Comparison of ENCODE assay signal across 8 cellular contexts in the genomic region with DNA sequence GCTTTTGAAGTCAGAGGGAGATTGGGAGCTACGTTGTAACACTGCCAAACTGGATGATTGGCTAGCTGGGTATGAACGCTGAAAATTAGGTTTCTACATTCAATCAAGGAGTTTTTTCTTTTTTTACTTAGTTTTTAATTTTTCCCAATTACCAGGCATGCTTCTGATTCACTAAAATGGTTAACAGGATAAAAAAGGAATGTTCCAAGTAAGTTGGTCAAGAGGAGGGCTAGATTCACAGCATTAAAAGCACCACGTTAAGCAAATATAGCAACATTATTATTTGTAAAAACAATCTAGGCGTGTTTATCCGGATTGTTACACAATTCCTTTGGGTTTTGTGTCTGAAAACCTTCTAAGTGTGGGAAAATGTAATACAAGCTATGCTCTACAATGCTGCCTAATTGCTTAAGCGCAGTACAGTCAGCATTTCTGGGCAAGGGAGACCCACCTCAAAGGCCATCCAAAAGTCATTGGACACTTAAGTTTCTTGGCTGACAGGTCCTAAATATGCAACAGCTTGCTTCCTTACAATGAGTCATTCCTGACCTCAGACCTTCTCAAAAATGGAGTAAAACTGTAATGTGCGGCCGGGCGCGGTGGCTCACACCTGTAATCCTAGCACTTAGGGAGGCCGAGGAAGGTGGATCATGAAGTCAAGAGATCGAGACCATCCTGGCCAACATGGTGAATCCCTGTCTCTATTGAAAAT. TPM values are rescaled to one million over a fixed set of nuclear protein-coding genes. Genes with fewer than 3 reads are reported as not detected.
DNase-seq lines count a peak whose midpoint lies in the region; ATAC-seq and TF ChIP-seq lines count a peak whose summit lies in the region.

No MANE protein-coding gene starts in this region.

- H3K9me3 Mint-ChIP-seq in activated naive CD4-positive, alpha-beta T cell treated with anti-CD3 and anti-CD28 coated beads, Interleukin-2, amount 50 U/mL, for 72 hours: no peaks in the 10 kb centered on the region

- no peak overlapping the region for H2AFZ ChIP-seq in Loucy (ENCODE audit: low read length)
- no peak overlapping the region for H2AFZ ChIP-seq in smooth muscle cell (ENCODE audit: low read depth)

- H4K20me1 ChIP-seq in Loucy (ENCODE audit: insufficient read depth, low read length, poor library complexity, severe bottlenecking) (peaks cover 40% of the 10 kb centered on the region), smooth muscle cell (ENCODE audit: low read depth) (peaks cover 35% of the 10 kb centered on the region)

- TF ChIP-seq CTCF in C4-2B (conservative IDR thresholded peaks at IDR 0.05) (no peak), Loucy (conservative IDR thresholded peaks at IDR 0.05; ENCODE audit: low read length) (no peak), right atrium auricular region (IDR thresholded peaks at IDR 0.05) (no peak), smooth muscle cell (IDR thresholded peaks at IDR 0.05; ENCODE audit: borderline replicate concordance, insufficient read depth, poor library complexity, severe bottlenecking) (no peak)

- peak in 1 of 2 donors; percentile 11 for ATAC-seq in activated naive CD4-positive, alpha-beta T cell treated with anti-CD3 and anti-CD28 coated beads, Interleukin-2, amount 50 U/mL, for 72 hours

- peak in 1 of 2 donors; percentile 46 for DNase-seq in activated naive CD4-positive, alpha-beta T cell treated with anti-CD3 and anti-CD28 coated beads, Interleukin-2, amount 50 U/mL, for 72 hours (ENCODE audit: low spot score in 2 of 2)
- DNase-seq in right atrium auricular region (ENCODE audit: low spot score) (peak; percentile 77), smooth muscle cell (lab: John Stamatoyannopoulos, UW; ENCODE audit: unreplicated experiment) (no peak), kidney glomerular epithelial cell (lab: John Stamatoyannopoulos, UW) (no peak), NCI-H2227 treated with DMSO at 0.1 percent for 48 hours (lab: John Stamatoyannopoulos, UW) (no peak), NCI-H2081 (lab: John Stamatoyannopoulos, UW) (no peak)

- peak overlapping the region; percentile 98 to 99 for H3K27ac Mint-ChIP-seq in activated naive CD4-positive, alpha-beta T cell treated with anti-CD3 and anti-CD28 coated beads, Interleukin-2, amount 50 U/mL, for 72 hours

- peak overlapping the region; percentile 100 for H3K27ac ChIP-seq in C4-2B
- peak overlapping the region; percentile 84 to 86 for H3K27ac ChIP-seq in right atrium auricular region
- peak overlapping the region; percentile 84 for H3K27ac ChIP-seq in smooth muscle cell (ENCODE audit: low read depth)

- H3K79me2 ChIP-seq in Loucy (ENCODE audit: insufficient read depth, low read length) (peaks cover 67% of the 10 kb centered on the region), smooth muscle cell (ENCODE audit: low read depth) (peaks cover 43% of the 10 kb centered on the region)

- peaks cover 3% of the 10 kb centered on the region; the same call in 1 of the 2 replicates for H3F3A ChIP-seq in Loucy (ENCODE audit: low read depth)
- peaks cover 16% of the 10 kb centered on the region for H3F3A ChIP-seq in smooth muscle cell (ENCODE audit: low read depth)

- no peaks in the 10 kb centered on the region for H3K9me2 ChIP-seq in Loucy (replicated peaks; ENCODE audit: low read depth, low read length)

- H3K4me1 ChIP-seq in Loucy (ENCODE audit: insufficient read depth, low read length, poor library complexity, severe bottlenecking): peaks cover 30% of the 10 kb centered on the region
- H3K4me1 ChIP-seq in right atrium auricular region: peaks cover 0 to 28% of the 10 kb centered on the region in 2 donors
- H3K4me1 ChIP-seq in smooth muscle cell (ENCODE audit: low read depth): peaks cover 17% of the 10 kb centered on the region

- H3K9me3 ChIP-seq in Loucy (ENCODE audit: insufficient read depth, low read depth, low read length): no peaks in the 10 kb centered on the region
- no peaks in the 10 kb centered on the region for H3K9me3 ChIP-seq in right atrium auricular region
- H3K9me3 ChIP-seq in smooth muscle cell (replicated peaks; ENCODE audit: low read depth): no peaks in the 10 kb centered on the region

- H3K36me3 ChIP-seq in Loucy (ENCODE audit: insufficient read depth, low read length) (peaks cover 38% of the 10 kb centered on the region; the same call in 1 of the 2 replicates), right atrium auricular region (peaks cover 39% of the 10 kb centered on the region), smooth muscle cell (ENCODE audit: low read depth) (no peaks in the 10 kb centered on the region)

- H3K27me3 ChIP-seq in Loucy (ENCODE audit: insufficient read depth, low read length, poor library complexity, severe bottlenecking): peaks cover 5% of the 10 kb centered on the region
- no peaks in the 10 kb centered on the region for H3K27me3 ChIP-seq in right atrium auricular region
- H3K27me3 ChIP-seq in smooth muscle cell (ENCODE audit: low read depth): no peaks in the 10 kb centered on the region

- peak overlapping the region; percentile 99 for H3K4me3 ChIP-seq in Loucy (ENCODE audit: low read length, poor library complexity, severe bottlenecking)
- peak overlapping the region; percentile 84 to 98 for H3K4me3 ChIP-seq in right atrium auricular region
- H3K4me3 ChIP-seq in smooth muscle cell: peak overlapping the region; percentile 65

- H3K36me3 Mint-ChIP-seq in activated naive CD4-positive, alpha-beta T cell treated with anti-CD3 and anti-CD28 coated beads, Interleukin-2, amount 50 U/mL, for 72 hours: peaks cover 34 to 51% of the 10 kb centered on the region in 2 donors

- H3K4me2 ChIP-seq in Loucy (ENCODE audit: low read depth, low read length, poor library complexity, severe bottlenecking) (peak overlapping the region; percentile 100), smooth muscle cell (peak overlapping the region; percentile 82)

- 19% methylated on average over 12 of the region's 12 CpGs for WGBS in smooth muscle cell (ENCODE audit: low lambda C conversion rate)

- peak overlapping the region; percentile 99 for H3K9ac ChIP-seq in Loucy (ENCODE audit: low read depth, low read length, poor library complexity, severe bottlenecking)
- peak overlapping the region; percentile 84 for H3K9ac ChIP-seq in smooth muscle cell (ENCODE audit: low read depth)

RNA-seq across cellular contexts. Expression of gene RPLP0, which starts 1.2 kb away (rescaled TPM):
- 1,000 to 10,000 TPM; 4,045 to 4,525 TPM for total RNA-seq in activated naive CD4-positive, alpha-beta T cell treated with anti-CD3 and anti-CD28 coated beads, Interleukin-2, amount 50 U/mL, for 72 hours
- total RNA-seq in right atrium auricular region (1,000 to 10,000 TPM in 1 of 2 donors, 100 to 1,000 TPM in 1; 846 to 1,862 TPM), smooth muscle cell (2,989 and 3,138 TPM in 2 replicates)
- 1,054 and 1,106 TPM in 2 replicates for polyA plus RNA-seq in smooth muscle cell

RNA-seq across cellular contexts. Expression of gene GCN1, which starts 5.2 kb away (rescaled TPM):
- 100 to 1,000 TPM; 114 to 131 TPM for total RNA-seq in activated naive CD4-positive, alpha-beta T cell treated with anti-CD3 and anti-CD28 coated beads, Interleukin-2, amount 50 U/mL, for 72 hours
- 10 to 100 TPM; 28.3 to 36.0 TPM for total RNA-seq in right atrium auricular region
- total RNA-seq in smooth muscle cell: 40.4 and 44.3 TPM in 2 replicates
- polyA plus RNA-seq in smooth muscle cell: 31.6 and 35.9 TPM in 2 replicates
